Comparison of ENCODE assay signal across 2 cellular contexts in the genomic region with DNA sequence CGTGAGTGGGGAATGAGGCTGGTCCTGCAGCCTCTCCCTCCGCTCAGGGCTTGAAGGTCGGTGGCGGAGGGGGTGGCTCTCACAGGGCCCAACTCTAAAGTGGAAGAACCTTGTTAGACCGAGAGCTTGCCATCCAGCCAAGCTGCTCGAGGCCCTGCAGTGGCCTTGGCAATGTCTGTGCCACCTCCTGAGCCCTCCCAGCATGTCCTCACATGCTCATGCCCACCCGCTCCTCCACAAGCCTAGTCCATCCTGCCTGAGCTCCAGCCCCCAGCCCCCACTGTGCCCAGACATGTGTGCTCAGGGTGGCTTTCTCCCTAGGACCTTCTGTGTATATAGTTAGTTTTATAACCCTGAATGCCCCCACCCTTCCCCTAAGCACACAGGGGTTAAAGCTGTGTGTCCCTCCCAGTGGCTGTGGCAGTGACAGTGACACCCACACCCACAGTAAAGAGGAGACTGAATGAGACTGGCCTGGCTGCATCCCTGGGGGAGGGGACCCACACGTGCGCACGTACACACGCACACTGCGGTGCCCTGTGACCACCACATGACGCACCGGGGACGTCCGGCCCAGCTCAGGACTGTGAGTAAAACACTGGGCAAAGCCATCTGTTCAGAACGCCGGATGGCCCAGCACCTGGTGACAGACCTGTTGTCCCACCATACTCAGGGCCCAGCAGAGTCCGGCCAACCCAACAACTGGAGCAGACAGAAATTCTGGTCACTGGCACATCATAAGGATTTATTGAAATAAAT.
TF ChIP-seq lines count a peak whose summit lies in the region.

No MANE protein-coding gene starts in this region.

TF ChIP-seq in HCT116, 20 proteins besides CTCF, POLR2A, EP300 and RAD21:
- TF ChIP-seq ELF1 (IDR thresholded peaks at IDR 0.05; ENCODE audit: borderline replicate concordance, low read depth) (no peak), FOSL1 (IDR thresholded peaks at IDR 0.05; ENCODE audit: low read depth) (no peak), SRF (IDR thresholded peaks at IDR 0.05; ENCODE audit: low read depth) (no peak), EZH2 (IDR thresholded peaks at IDR 0.05) (no peak), SIN3A (IDR thresholded peaks at IDR 0.05; ENCODE audit: low read depth) (no peak), TCF7L2 (IDR thresholded peaks at IDR 0.05; ENCODE audit: borderline replicate concordance, extremely low read depth, insufficient read depth, insufficient read length) (no peak), EZH2phosphoT487 (IDR thresholded peaks at IDR 0.05; ENCODE audit: borderline replicate concordance) (no peak)
- TF ChIP-seq, protein P1, sequence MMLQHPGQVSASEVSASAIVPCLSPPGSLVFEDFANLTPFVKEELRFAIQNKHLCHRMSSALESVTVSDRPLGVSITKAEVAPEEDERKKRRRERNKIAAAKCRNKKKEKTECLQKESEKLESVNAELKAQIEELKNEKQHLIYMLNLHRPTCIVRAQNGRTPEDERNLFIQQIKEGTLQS (IDR thresholded peaks at IDR 0.05), result no peak
- TF ChIP-seq, protein P2, sequence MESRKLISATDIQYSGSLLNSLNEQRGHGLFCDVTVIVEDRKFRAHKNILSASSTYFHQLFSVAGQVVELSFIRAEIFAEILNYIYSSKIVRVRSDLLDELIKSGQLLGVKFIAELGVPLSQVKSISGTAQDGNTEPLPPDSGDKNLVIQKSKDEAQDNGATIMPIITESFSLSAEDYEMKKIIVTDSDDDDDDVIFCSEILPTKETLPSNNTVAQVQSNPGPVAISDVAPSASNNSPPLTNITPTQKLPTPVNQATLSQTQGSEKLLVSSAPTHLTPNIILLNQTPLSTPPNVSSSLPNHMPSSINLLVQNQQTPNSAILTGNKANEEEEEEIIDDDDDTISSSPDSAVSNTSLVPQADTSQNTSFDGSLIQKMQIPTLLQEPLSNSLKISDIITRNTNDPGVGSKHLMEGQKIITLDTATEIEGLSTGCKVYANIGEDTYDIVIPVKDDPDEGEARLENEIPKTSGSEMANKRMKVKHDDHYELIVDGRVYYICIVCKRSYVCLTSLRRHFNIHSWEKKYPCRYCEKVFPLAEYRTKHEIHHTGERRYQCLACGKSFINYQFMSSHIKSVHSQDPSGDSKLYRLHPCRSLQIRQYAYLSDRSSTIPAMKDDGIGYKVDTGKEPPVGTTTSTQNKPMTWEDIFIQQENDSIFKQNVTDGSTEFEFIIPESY (IDR thresholded peaks at IDR 0.05; ENCODE audit: extremely low read depth, insufficient replicate concordance, low read length), result no peak
TF ChIP-seq in HCT116: peak in this region for 0.

TF ChIP-seq in HepG2, 621 proteins besides CTCF, POLR2A, EP300 and RAD21:
- TF ChIP-seq, protein P3, sequence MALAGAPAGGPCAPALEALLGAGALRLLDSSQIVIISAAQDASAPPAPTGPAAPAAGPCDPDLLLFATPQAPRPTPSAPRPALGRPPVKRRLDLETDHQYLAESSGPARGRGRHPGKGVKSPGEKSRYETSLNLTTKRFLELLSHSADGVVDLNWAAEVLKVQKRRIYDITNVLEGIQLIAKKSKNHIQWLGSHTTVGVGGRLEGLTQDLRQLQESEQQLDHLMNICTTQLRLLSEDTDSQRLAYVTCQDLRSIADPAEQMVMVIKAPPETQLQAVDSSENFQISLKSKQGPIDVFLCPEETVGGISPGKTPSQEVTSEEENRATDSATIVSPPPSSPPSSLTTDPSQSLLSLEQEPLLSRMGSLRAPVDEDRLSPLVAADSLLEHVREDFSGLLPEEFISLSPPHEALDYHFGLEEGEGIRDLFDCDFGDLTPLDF (CRISPR knock-in tag; IDR thresholded peaks at IDR 0.05), result no peak
- no peak for TF ChIP-seq RFX3 (CRISPR knock-in tag; IDR thresholded peaks at IDR 0.05)
- 0 out of 2 replicates have a peak, but pooled peaks have one; percentile 1 for TF ChIP-seq ZNF143 (CRISPR knock-in tag; IDR thresholded peaks at IDR 0.05)
- TF ChIP-seq, protein P4, sequence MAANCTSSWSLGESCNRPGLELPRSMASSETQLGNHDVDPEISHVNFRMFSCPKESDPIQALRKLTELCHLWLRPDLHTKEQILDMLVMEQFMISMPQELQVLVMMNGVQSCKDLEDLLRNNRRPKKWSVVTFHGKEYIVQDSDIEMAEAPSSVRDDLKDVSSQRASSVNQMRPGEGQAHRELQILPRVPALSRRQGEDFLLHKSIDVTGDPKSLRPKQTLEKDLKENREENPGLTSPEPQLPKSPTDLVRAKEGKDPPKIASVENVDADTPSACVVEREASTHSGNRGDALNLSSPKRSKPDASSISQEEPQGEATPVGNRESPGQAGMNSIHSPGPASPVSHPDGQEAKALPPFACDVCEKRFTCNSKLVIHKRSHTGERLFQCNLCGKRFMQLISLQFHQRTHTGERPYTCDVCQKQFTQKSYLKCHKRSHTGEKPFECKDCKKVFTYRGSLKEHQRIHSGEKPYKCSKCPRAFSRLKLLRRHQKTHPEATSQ (CRISPR knock-in tag; IDR thresholded peaks at IDR 0.05; ENCODE audit: borderline replicate concordance), result no peak
- TF ChIP-seq SMARCE1 (IDR thresholded peaks at IDR 0.05; ENCODE audit: borderline replicate concordance), result no peak
- no peak for TF ChIP-seq ELF3 (CRISPR knock-in tag; IDR thresholded peaks at IDR 0.05)
- TF ChIP-seq HOXA3 (CRISPR knock-in tag; IDR thresholded peaks at IDR 0.05), result 0 out of 2 replicates have a peak, but pooled peaks have one; percentile 14
